Comparison of ENCODE assay signal across 19 cellular contexts in genomic region chr2:189153608-189154007, GRCh38. TPM values are rescaled to one million over a fixed set of nuclear protein-coding genes. Genes with fewer than 3 reads are reported as not detected.
DNase-seq lines count a peak whose midpoint lies in the region; ATAC-seq and TF ChIP-seq lines count a peak whose summit lies in the region.
"Had no signal": no experiment of that assay in that cellular context is flagged by ENCODE, and none has a peak within 500 bp of the region (broad histone marks: within the 10 kb centered on the region; RNA-seq: fewer than 3 reads in every experiment).

No MANE protein-coding gene starts in this region.

- WGBS in sigmoid colon, 2 donors = 70 to 78% methylated on average over 2 of the region's 2 CpGs

- TF ChIP-seq EP300 in sigmoid colon (IDR thresholded peaks at IDR 0.05) = no peak

- no peak overlapping the region for H3K4me3 ChIP-seq in Peyer's patch
- H3K4me3 ChIP-seq in sigmoid colon = no peak overlapping the region
- H3K4me3 ChIP-seq: PC-9, skin epidermis had no signal

- TF ChIP-seq CTCF in chondrocyte (IDR thresholded peaks at IDR 0.05) = no peak
- no peak for TF ChIP-seq CTCF in Peyer's patch (IDR thresholded peaks at IDR 0.05)
- TF ChIP-seq CTCF in sigmoid colon (IDR thresholded peaks at IDR 0.05) = no peak

- DNase-seq in HCEC 1CT (peak; percentile 61), chondrocyte (ENCODE audit: low spot score) (no peak), left ventricle myocardium superior (no peak), smooth muscle cell of the brain vasculature (ENCODE audit: low read depth, low spot score) (peak; percentile 82), Peyer's patch (no peak), sigmoid colon (no peak)
- DNase-seq in natural killer cell treated with Interleukin-12 subunit alpha and Interleukin-12 subunit beta and Interleukin-15 and Interleukin-18, amount 100 ng/mL, for 72 hours (ENCODE audit: low spot score) = no peak
- DNase-seq: activated CD4-positive, alpha-beta T cell treated with anti-CD3 and anti-CD28 coated beads, Interleukin-2, amount 10 ng/mL, durations not matched to agents 24 days and 14 days; activated naive CD4-positive, alpha-beta T cell; anterior cingulate cortex; cortex of kidney; GOT3; Karpas-422; NCI-H1105 treated with DMSO at 0.1 percent for 48 hours; NCI-H2171; PC-9 had no signal

- peaks cover 7% of the 10 kb centered on the region for H3K36me3 Mint-ChIP-seq in chondrocyte (ENCODE audit: low read depth)
- H3K36me3 Mint-ChIP-seq in natural killer cell treated with Interleukin-12 subunit alpha and Interleukin-12 subunit beta and Interleukin-15 and Interleukin-18, amount 100 ng/mL, for 72 hours = no peaks in the 10 kb centered on the region

- H3K36me3 ChIP-seq in Peyer's patch (no peaks in the 10 kb centered on the region), sigmoid colon (no peaks in the 10 kb centered on the region)
- H3K36me3 ChIP-seq: thoracic aorta had no signal

- H3K27me3 Mint-ChIP-seq in chondrocyte (ENCODE audit: low read depth) = no peaks in the 10 kb centered on the region
- H3K27me3 Mint-ChIP-seq in natural killer cell treated with Interleukin-12 subunit alpha and Interleukin-12 subunit beta and Interleukin-15 and Interleukin-18, amount 100 ng/mL, for 72 hours = no peaks in the 10 kb centered on the region
- H3K27me3 Mint-ChIP-seq: activated CD4-positive, alpha-beta T cell treated with anti-CD3 and anti-CD28 coated beads, Interleukin-2, amount 10 ng/mL, durations not matched to agents 24 days and 14 days had no signal

- TF ChIP-seq POLR2A in Peyer's patch (IDR thresholded peaks at IDR 0.05) (no peak), sigmoid colon (IDR thresholded peaks at IDR 0.05) (no peak)

- H3K9me3 ChIP-seq in Peyer's patch = no peaks in the 10 kb centered on the region
- no peaks in the 10 kb centered on the region for H3K9me3 ChIP-seq in sigmoid colon
- H3K9me3 ChIP-seq: thoracic aorta had no signal

- H3K4me1 ChIP-seq in Peyer's patch (no peaks in the 10 kb centered on the region), sigmoid colon (peaks cover 0 to 80% (median 63%) of the 10 kb centered on the region in 4 donors)

- intact Hi-C loops in left ventricle myocardium superior (cut with micrococcal nuclease) = no loop called here
- intact Hi-C loops in sigmoid colon (cut with DNase I) = no loop called here

- peak overlapping the region; percentile 85 for H3K27ac Mint-ChIP-seq in chondrocyte (ENCODE audit: unreplicated experiment)
- no peak overlapping the region for H3K27ac Mint-ChIP-seq in natural killer cell treated with Interleukin-12 subunit alpha and Interleukin-12 subunit beta and Interleukin-15 and Interleukin-18, amount 100 ng/mL, for 72 hours
- H3K27ac Mint-ChIP-seq: activated CD4-positive, alpha-beta T cell treated with anti-CD3 and anti-CD28 coated beads, Interleukin-2, amount 10 ng/mL, durations not matched to agents 24 days and 14 days had no signal

- H3K4me1 Mint-ChIP-seq in chondrocyte (ENCODE audit: low read depth) = peaks cover 91% of the 10 kb centered on the region
- no peaks in the 10 kb centered on the region for H3K4me1 Mint-ChIP-seq in natural killer cell treated with Interleukin-12 subunit alpha and Interleukin-12 subunit beta and Interleukin-15 and Interleukin-18, amount 100 ng/mL, for 72 hours (ENCODE audit: low read depth in 2 of 2)
- H3K4me1 Mint-ChIP-seq: activated CD4-positive, alpha-beta T cell treated with anti-CD3 and anti-CD28 coated beads, Interleukin-2, amount 10 ng/mL, durations not matched to agents 24 days and 14 days had no signal

- no peaks in the 10 kb centered on the region for H3K9me3 Mint-ChIP-seq in chondrocyte (ENCODE audit: low read depth)
- H3K9me3 Mint-ChIP-seq in natural killer cell treated with Interleukin-12 subunit alpha and Interleukin-12 subunit beta and Interleukin-15 and Interleukin-18, amount 100 ng/mL, for 72 hours = no peaks in the 10 kb centered on the region
- H3K9me3 Mint-ChIP-seq: activated CD4-positive, alpha-beta T cell treated with anti-CD3 and anti-CD28 coated beads, Interleukin-2, amount 10 ng/mL, durations not matched to agents 24 days and 14 days had no signal

- H3K27ac ChIP-seq in Peyer's patch (no peak overlapping the region), sigmoid colon (peak overlapping the region in 1 of 4 donors; percentile 43)
- H3K27ac ChIP-seq: C4-2B, PC-9, skin epidermis had no signal

- H3K4me3 Mint-ChIP-seq in chondrocyte (ENCODE audit: unreplicated experiment) = no peak overlapping the region
- no peak overlapping the region for H3K4me3 Mint-ChIP-seq in natural killer cell treated with Interleukin-12 subunit alpha and Interleukin-12 subunit beta and Interleukin-15 and Interleukin-18, amount 100 ng/mL, for 72 hours
- H3K4me3 Mint-ChIP-seq: activated CD4-positive, alpha-beta T cell treated with anti-CD3 and anti-CD28 coated beads, Interleukin-2, amount 10 ng/mL, durations not matched to agents 24 days and 14 days had no signal

- H3K27me3 ChIP-seq in Peyer's patch (no peaks in the 10 kb centered on the region), sigmoid colon (no peaks in the 10 kb centered on the region)

- peak; percentile 89 for ATAC-seq in left ventricle myocardium superior
- ATAC-seq in natural killer cell treated with Interleukin-12 subunit alpha and Interleukin-12 subunit beta and Interleukin-15 and Interleukin-18, amount 100 ng/mL, for 72 hours = no peak

RNA-seq across cellular contexts. Expression of gene COL5A2, which starts 26.0 kb away (rescaled TPM):
- total RNA-seq in chondrocyte (1,927 to 2,200 TPM (median 1,930 TPM) in 3 replicates), left ventricle myocardium superior (8.1 TPM), Peyer's patch (10 to 100 TPM; 10.2 to 53.6 (median 12.2) TPM), sigmoid colon (100 to 1,000 TPM in 1 of 4 donors, 10 to 100 TPM in 3; 60.9 to 164 (median 90.0) TPM)
- under 1 TPM; 0.14 to 0.53 TPM for total RNA-seq in natural killer cell treated with Interleukin-12 subunit alpha and Interleukin-12 subunit beta and Interleukin-15 and Interleukin-18, amount 100 ng/mL, for 72 hours
- polyA plus RNA-seq in sigmoid colon = 10 to 100 TPM in 1 of 3 donors, 1 to 10 TPM in 2; 3.6 to 31.0 (median 3.7) TPM

Comparison
In these comparisons a context has a peak if more than half of its experiments do, and no peak if none do; other contexts are left out.
1. DNase-seq: peak in HCEC 1CT (single experiment) and smooth muscle cell of the brain vasculature (single experiment); none in chondrocyte (single experiment), left ventricle myocardium superior (single experiment), Peyer's patch (0 of 3), natural killer cell treated with Interleukin-12 subunit alpha and Interleukin-12 subunit beta and Interleukin-15 and Interleukin-18, amount 100 ng/mL, for 72 hours (single experiment) and sigmoid colon (single experiment).
2. RNA of gene COL5A2, which starts 26.0 kb away (total RNA-seq): 1,927 to 2,200 TPM in chondrocyte; 60.9 to 164 TPM in sigmoid colon, 10.2 to 53.6 TPM in Peyer's patch, 8.1 TPM in left ventricle myocardium superior (single experiment) and 0.14 to 0.53 TPM in natural killer cell treated with Interleukin-12 subunit alpha and Interleukin-12 subunit beta and Interleukin-15 and Interleukin-18, amount 100 ng/mL, for 72 hours; every median in the first group is over 10 times any median in the second.